ENCODE assay signal across 8 cellular contexts in genomic region chr4:104491396-104491821, GRCh38. TPM values are rescaled to one million over a fixed set of nuclear protein-coding genes. Genes with fewer than 3 reads are reported as not detected.
DNase-seq lines count a peak whose midpoint lies in the region; ATAC-seq, FAIRE-seq and TF ChIP-seq lines count a peak whose summit lies in the region.

No MANE protein-coding gene starts in this region.

- no peaks in the 10 kb centered on the region; the same call in 1 of the 2 replicates for H4K20me1 ChIP-seq in K562 (replicated peaks; ENCODE audit: control insufficient read depth, insufficient read depth, low read length)

- peak overlapping the region in 1 of 2 experiments; percentile 88; a peak in 2 of 4 replicates for H3K9ac ChIP-seq in K562 (ENCODE audit: insufficient read depth in 1 of 2, low read depth in 2 of 2, low read length in 2 of 2)

- no peaks in the 10 kb centered on the region for H3K9me1 ChIP-seq in K562 (ENCODE audit: control insufficient read depth, insufficient read depth, low read length)

- TF ChIP-seq EP300 in K562 (IDR thresholded peaks at IDR 0.05; ENCODE audit: low read length), result no peak

- TF ChIP-seq CTCF in BJ (IDR thresholded peaks at IDR 0.05; ENCODE audit: insufficient read depth, low read depth, low read length), result no peak
- TF ChIP-seq CTCF in K562 (IDR thresholded peaks at IDR 0.05 in 2 of 3, conservative IDR thresholded peaks at IDR 0.05 in 1 of 3; ENCODE audit: insufficient read depth in 2 of 3, low read depth in 1 of 3, low read length in 3 of 3), result peak in 1 of 3 experiments; percentile 23; a peak in 1 of 6 replicates

- no TSS peak for BruUV-seq in K562 (replicated peaks; lab: Mats Ljungman, UMichigan)

- H3K79me2 ChIP-seq in K562 (ENCODE audit: control insufficient read depth, insufficient read depth, low read length), result no peaks in the 10 kb centered on the region

- CTCF ChIA-PET in BJ (lab: Yijun Ruan, JAX) (no interaction called here), K562 (lab: Yijun Ruan, JAX; ENCODE audit: low intra/inter-chr PET ratio) (no interaction called here)

- H3K4me1 ChIP-seq in SJCRH30 (peaks cover 14% of the 10 kb centered on the region), K562 (replicated peaks in 1 of 2; ENCODE audit: control insufficient read depth in 2 of 2, insufficient read depth in 2 of 2, low read length in 2 of 2) (peaks cover 0 to 15% of the 10 kb centered on the region in 2 experiments; a peak in 3 of 5 replicates), small intestine (ENCODE audit: control insufficient read depth in 2 of 2, insufficient read depth in 1 of 2, low read depth in 1 of 2, low read length in 1 of 2) (no peaks in the 10 kb centered on the region)

- intact Hi-C loops in K562 (cut with micrococcal nuclease), result loop anchor here (10.0 kb wide), 1 partner anchor 983 kb away; the partner anchor contains the start of gene PPA2

- POLR2A ChIA-PET in BJ (lab: Charles Lee), result no interaction called here
- POLR2A ChIA-PET in K562 (lab: Yijun Ruan, JAX), result no interaction called here

- H3K36me3 ChIP-seq in BJ (ENCODE audit: control insufficient read depth, insufficient read depth, low read length), result no peaks in the 10 kb centered on the region
- H3K36me3 ChIP-seq in SJCRH30, result no peaks in the 10 kb centered on the region
- H3K36me3 ChIP-seq in K562 (ENCODE audit: control insufficient read depth, insufficient read depth, low read length), result no peaks in the 10 kb centered on the region
- no peaks in the 10 kb centered on the region for H3K36me3 ChIP-seq in small intestine (ENCODE audit: control insufficient read depth in 2 of 2, insufficient read depth in 2 of 2, low read length in 2 of 2)

- H2AFZ ChIP-seq in K562 (ENCODE audit: low read depth, low read length), result peak overlapping the region; percentile 76

- FAIRE-seq in K562 (lab: Jason Lieb, UNC) (no peak), small intestine (lab: Jason Lieb, UNC) (no peak)

- no peak for TF ChIP-seq RAD21 in K562 (CRISPR knock-in tag; conservative IDR thresholded peaks at IDR 0.05 in 1 of 2, IDR thresholded peaks at IDR 0.05 in 1 of 2)

- TF ChIP-seq POLR2A in K562 (conservative IDR thresholded peaks at IDR 0.05), result no peak

- WGBS in K562 (ENCODE audit: insufficient coverage, low coverage, missing lambda C conversion rate), result 2% methylated on average over 17 of the region's 50 CpGs
- 1% methylated on average over 16 to 50 of the region's 50 CpGs for WGBS in small intestine, 3 donors

- H3K27me3 ChIP-seq in BJ (ENCODE audit: control insufficient read depth, insufficient read depth, low read length) (peaks cover 6% of the 10 kb centered on the region; the same call in 1 of the 2 replicates), SJCRH30 (no peaks in the 10 kb centered on the region), K562 (ENCODE audit: control insufficient read depth in 2 of 2, insufficient read depth in 2 of 2, low read length in 2 of 2) (no peaks in the 10 kb centered on the region), small intestine (ENCODE audit: control insufficient read depth in 2 of 2, insufficient read depth in 2 of 2, low read length in 2 of 2) (no peaks in the 10 kb centered on the region)

- peak overlapping the region; percentile 65 for H3K4me2 ChIP-seq in K562 (ENCODE audit: insufficient read depth, low read length)

- ATAC-seq in GM18909 (IDR thresholded peaks at IDR 0.05; ENCODE audit: poor library complexity, unreplicated experiment) (peak; percentile 38), HG03064 (IDR thresholded peaks at IDR 0.05; ENCODE audit: low read depth, unreplicated experiment) (peak; percentile 27), K562 (peak; percentile 81)

- in situ Hi-C loops in K562 (cut with MboI), result no loop called here

- peak overlapping the region; percentile 60; the same call in 1 of the 2 replicates for H3K27ac ChIP-seq in SJCRH30
- H3K27ac ChIP-seq in K562 (ENCODE audit: extremely low read depth, low read depth, low read length), result no peak overlapping the region
- peak overlapping the region; percentile 56 to 95 for H3K27ac ChIP-seq in small intestine (ENCODE audit: low read depth in 1 of 2, low read length in 1 of 2)

- no peaks in the 10 kb centered on the region for H3K9me3 ChIP-seq in SJCRH30 (replicated peaks)
- H3K9me3 ChIP-seq in K562 (replicated peaks; ENCODE audit: control insufficient read depth, insufficient read depth, low read depth, low read length), result no peaks in the 10 kb centered on the region
- no peaks in the 10 kb centered on the region for H3K9me3 ChIP-seq in small intestine (ENCODE audit: control insufficient read depth, low read depth)

- H3K4me3 ChIP-seq in BJ (ENCODE audit: low read depth, low read length) (peak overlapping the region; percentile 40), SJCRH30 (peak overlapping the region; percentile 76), K562 (peak overlapping the region; percentile 40), small intestine (ENCODE audit: low read depth in 1 of 2, low read length in 2 of 2) (peak overlapping the region; percentile 54 to 64)

- no peak for DNase-seq in BJ (ENCODE audit: low read depth)
- DNase-seq in SJCRH30, result peak; percentile 55 to 65
- peak; percentile 44 to 60 (median 48) for DNase-seq in K562 (ENCODE audit: extremely low read depth in 1 of 4, low spot score in 3 of 4)
- peak; percentile 50 for DNase-seq in iPS-NIHi11 (ENCODE audit: low spot score)
- DNase-seq in small intestine, result peak; percentile 20
- no peak for DNase-seq in A172 (ENCODE audit: low spot score)

TF ChIP-seq in K562, 482 proteins besides CTCF, POLR2A, EP300 and RAD21 (continues in another document):
- TF ChIP-seq E2F6 (IDR thresholded peaks at IDR 0.05; ENCODE audit: borderline replicate concordance in 1 of 2, extremely low read depth in 1 of 2, insufficient read depth in 1 of 2, insufficient read length in 1 of 2, low read depth in 1 of 2, low read length in 1 of 2, poor library complexity in 1 of 2, severe bottlenecking in 1 of 2) (peak in 1 of 2 experiments; percentile 58), POLR2G (IDR thresholded peaks at IDR 0.05; ENCODE audit: low read depth, low read length) (peak; percentile 48; the same call in 1 of the 2 replicates), HMGN3 (IDR thresholded peaks at IDR 0.05; ENCODE audit: borderline replicate concordance, extremely low read depth, insufficient read length, low read depth, low read length) (no peak), CLOCK (CRISPR knock-in tag; IDR thresholded peaks at IDR 0.05; ENCODE audit: borderline replicate concordance) (no peak)

RNA-seq across cellular contexts. Expression of gene CXXC4, which starts 3.3 kb away (rescaled TPM):
- not detected in 2 replicates for polyA plus RNA-seq in BJ (2011; rRNA removed)
- not detected in 2 replicates for polyA minus RNA-seq in BJ (2011; rRNA and poly(A)+ RNA removed)
- total RNA-seq in SJCRH30 (2014; rRNA removed; shearing (Covaris generic)), result 3.3 and 4.6 TPM in 2 replicates
- not detected in 2 replicates for total RNA-seq in K562 (2011; cell fraction: chromatin; rRNA removed; ENCODE audit: low replicate concordance)
- total RNA-seq in K562 (2011; cell fraction: nucleolus; rRNA removed), result not detected in 2 replicates
- not detected in 2 replicates for total RNA-seq in K562 (2011; cell fraction: nucleoplasm; rRNA removed)
- total RNA-seq in K562 (2014; rRNA removed), result not detected in 2 replicates
- total RNA-seq in K562 (2014; rRNA removed; fragmentation: Illumina TruSeq; extraction: Trizol), result not detected in 2 replicates
- total RNA-seq in K562 (2015; rRNA removed; fragmentation: Illumina TruSeq; extraction: Trizol), result 0.04 TPM in 1 of 2 replicates, not detected in the other
- not detected in 2 replicates for total RNA-seq in K562 (2021)
- not detected in 2 replicates for polyA plus RNA-seq in K562 (2011; rRNA removed)
- not detected in 2 replicates for polyA plus RNA-seq in K562 (2011; cell fraction: cytosol; rRNA removed)
- polyA plus RNA-seq in K562 (2011; cell fraction: nucleus; rRNA removed), result not detected in 2 replicates
- polyA plus RNA-seq in K562 (2012), result 0.01 and 0.03 TPM in 2 replicates
- not detected in 2 replicates for polyA plus RNA-seq in K562 (2014; fragmentation: Illumina TruSeq; extraction: Trizol)
- not detected for polyA plus RNA-seq in K562 (2014; fragmentation: Nextera tagmentation; extraction: Ambion mirVana)
- not detected in 2 replicates for polyA plus RNA-seq in K562 (2014; rRNA removed)
- polyA minus RNA-seq in K562 (2011; rRNA and poly(A)+ RNA removed), result not detected in 2 replicates
- polyA minus RNA-seq in K562 (2011; cell fraction: cytosol; rRNA and poly(A)+ RNA removed), result not detected in 2 replicates
- polyA minus RNA-seq in K562 (2011; cell fraction: nucleus; rRNA and poly(A)+ RNA removed), result not detected in 2 replicates
- polyA plus RNA-seq in small intestine, result 1 to 10 TPM in 2 of 3 donors, under 1 TPM in 1; 0.54 to 1.3 (median 1.1) TPM
- 0.28 and 0.48 TPM in 2 replicates for total RNA-seq in A172 (2014; rRNA removed; shearing (Covaris generic))

Comparison
In these comparisons a context has a peak if more than half of its experiments do, and no peak if none do; other contexts are left out.
1. DNase-seq: peak in SJCRH30 (2 of 2), K562 (4 of 4), iPS-NIHi11 (single experiment) and small intestine (single experiment); none in BJ (single experiment) and A172 (single experiment).
2. ATAC-seq: peak in every context shown above with its lines; median percentile 81 in K562; 38 in GM18909; 27 in HG03064.
3. Peak in every context shown above with its lines, with median percentiles within 50 percentile points of each other: H3K4me3 ChIP-seq.